In genomic region chr4:98781641-98782348, GRCh38 we compare ENCODE assay signal across 26 cellular contexts.
"Had no signal": no experiment of that assay in that cellular context is flagged by ENCODE, and none has a peak within 500 bp of the region (broad histone marks: within the 10 kb centered on the region; RNA-seq: fewer than 3 reads in every experiment).

No MANE protein-coding gene starts in this region.

- H3K36me3 ChIP-seq: MG63, SJSA1 had no signal

- H3K36me3 Mint-ChIP-seq: T-cell had no signal

- H3K27me3 ChIP-seq: MG63, SJSA1 had no signal

- H3K9me3 ChIP-seq: MG63, SJSA1 had no signal

- H3K27ac Mint-ChIP-seq: T-cell had no signal

- H3K4me1 Mint-ChIP-seq: T-cell had no signal

- H3K9me3 Mint-ChIP-seq: T-cell had no signal

- H3K4me3 ChIP-seq: MG63, SJSA1, SK-N-MC had no signal

- H3K27ac ChIP-seq: HL-60, SJSA1, SK-N-MC had no signal

- DNase-seq: MG63, NCI-H1092, NCI-H1105 treated with DMSO at 0.1 percent for 48 hours, NCI-H1417 treated with DMSO at 0.1 percent for 48 hours, NCI-H146, NCI-H1694 treated with DMSO at 0.1 percent for 48 hours, NCI-H1930, NCI-H2081, NCI-H2107, NCI-H2171, NCI-H226, NCI-H446, NCI-H510A, NCI-H524 treated with DMSO at 0.1 percent for 48 hours, NCI-H69, NCI-H774, Right ventricle myocardium superior, RPMI8226, SIG-M5, SW 1271, T-cell had no signal

- H3K4me3 Mint-ChIP-seq: T-cell had no signal

- H3K27me3 Mint-ChIP-seq: T-cell had no signal

- FAIRE-seq: HTR-8/SVneo, RCC 7860 had no signal

- ATAC-seq: T-cell had no signal
